In genomic region chr18:37852464-37852863, GRCh38 we compare ENCODE assay signal across 27 cellular contexts.
"Had no signal": no experiment of that assay in that cellular context is flagged by ENCODE, and none has a peak within 500 bp of the region (broad histone marks: within the 10 kb centered on the region; RNA-seq: fewer than 3 reads in every experiment).

No MANE protein-coding gene starts in this region.

- H3K27ac ChIP-seq: colonic mucosa, coronary artery, dorsolateral prefrontal cortex, epithelial cell of prostate, esophagus squamous epithelium, foreskin keratinocyte, gastrocnemius medialis, gastroesophageal sphincter, heart left ventricle, heart right ventricle had no signal

- ATAC-seq: effector memory CD8-positive, alpha-beta T cell; esophagus mucosa; foreskin keratinocyte; gastrocnemius medialis; gastroesophageal sphincter; heart left ventricle; heart right ventricle had no signal

- FAIRE-seq: colon, endometrium, endothelial cell of umbilical vein, frontal cortex had no signal

- H3K4me3 ChIP-seq: colonic mucosa, coronary artery, dorsolateral prefrontal cortex, esophagus squamous epithelium, gastrocnemius medialis, gastroesophageal sphincter, heart left ventricle, heart right ventricle had no signal

- H3K27me3 ChIP-seq: colonic mucosa, dorsolateral prefrontal cortex, esophagus squamous epithelium, foreskin keratinocyte, gastrocnemius medialis, gastroesophageal sphincter, heart left ventricle, heart right ventricle had no signal

- H3K4me1 ChIP-seq: colonic mucosa, esophagus squamous epithelium, foreskin keratinocyte, gastrocnemius medialis, gastroesophageal sphincter, heart left ventricle, heart right ventricle had no signal

- H3K9me3 ChIP-seq: colonic mucosa, esophagus squamous epithelium, gastrocnemius medialis had no signal

- H3K36me3 ChIP-seq: colonic mucosa, esophagus squamous epithelium, gastrocnemius medialis, gastroesophageal sphincter, heart left ventricle, heart right ventricle had no signal

- DNase-seq: colonic mucosa; cortex of kidney; dermis blood vessel endothelial cell; dorsolateral prefrontal cortex; effector CD4-positive, alpha-beta T cell; effector CD8-positive, alpha-beta T cell; effector memory CD4-positive, alpha-beta T cell; effector memory CD8-positive, alpha-beta T cell; endodermal cell; erythroblast; esophagus squamous epithelium; foreskin fibroblast; foreskin keratinocyte; foreskin melanocyte; gastrocnemius medialis; glutamatergic neuron; head of caudate nucleus; heart left ventricle; heart right ventricle had no signal
